In genomic region chr2:231058761-231059550, GRCh38 we compare ENCODE assay signal across 12 cellular contexts. TPM values are rescaled to one million over a fixed set of nuclear protein-coding genes. Genes with fewer than 3 reads are reported as not detected.
DNase-seq lines count a peak whose midpoint lies in the region; ATAC-seq and TF ChIP-seq lines count a peak whose summit lies in the region.
"Had no signal": no experiment of that assay in that cellular context is flagged by ENCODE, and none has a peak within 500 bp of the region (broad histone marks: within the 10 kb centered on the region; RNA-seq: fewer than 3 reads in every experiment).

No MANE protein-coding gene starts in this region.

- intact Hi-C loops in transverse colon (cut with DNase I; ENCODE audit: low total_unique reads): no loop called here
- intact Hi-C loops in left ventricle myocardium superior (cut with micrococcal nuclease): no loop called here

- in situ Hi-C loops in transverse colon (cut with MboI; ENCODE audit: low pct_ligation_motif_present in 1 of 4, low pct_unique_long_range_greater_than_20kb in 1 of 4, low sequenced_read_pairs in 3 of 4): no loop called here

- CTCF ChIA-PET in AG04449 (lab: Yijun Ruan, JAX): interaction anchor here (1.2 to 1.4 kb wide), 2 partner anchors 10 to 234 kb away, joined by 3 to 7 read pairs; no protein-coding TSS in a partner anchor

- POLR2A ChIA-PET in AG04449 (lab: Yijun Ruan, JAX): no interaction called here

- H3K9me3 Mint-ChIP-seq in brain: no peaks in the 10 kb centered on the region

- no peak for TF ChIP-seq CTCF in AG04449 (IDR thresholded peaks at IDR 0.05; ENCODE audit: insufficient read depth, low read length, missing control alignments)
- TF ChIP-seq CTCF in KMS-11 (conservative IDR thresholded peaks at IDR 0.05; ENCODE audit: low read depth, low read length): no peak
- no peak for TF ChIP-seq CTCF in brain (conservative IDR thresholded peaks at IDR 0.05)
- no peak for TF ChIP-seq CTCF in transverse colon (IDR thresholded peaks at IDR 0.05)

- peaks cover 65% of the 10 kb centered on the region for H3K79me2 ChIP-seq in KMS-11 (ENCODE audit: insufficient read depth, low read depth)

- peak overlapping the region; percentile 57 to 95 (median 77) for H3K27ac Mint-ChIP-seq in brain

- ATAC-seq in left ventricle myocardium superior: no peak
- ATAC-seq: mucosa of descending colon had no signal

- H3K9ac ChIP-seq in KMS-11: no peak overlapping the region

- no peak overlapping the region for H2AFZ ChIP-seq in KMS-11 (ENCODE audit: low read depth)

- H3K4me1 ChIP-seq in KMS-11 (ENCODE audit: low read depth, poor library complexity, severe bottlenecking): peaks cover 38% of the 10 kb centered on the region
- peaks cover 8 to 33% (median 25%) of the 10 kb centered on the region in 4 donors for H3K4me1 ChIP-seq in transverse colon

- no peak overlapping the region for H3K27ac ChIP-seq in KMS-11
- H3K27ac ChIP-seq in transverse colon: peak overlapping the region in 1 of 4 donors; percentile 1

- peaks cover 37% of the 10 kb centered on the region for H3K4me1 Mint-ChIP-seq in brain

- DNase-seq in AG04449 (ENCODE audit: low read depth, low spot score) (no peak), lung microvascular endothelial cell (ENCODE audit: low read depth in 2 of 2) (peak; percentile 50 to 55), activated gamma-delta T cell treated with Interleukin-2 at 50 U/mL for 16 hours (no peak), transverse colon (no peak), left ventricle myocardium superior (no peak), NCI-H226 (no peak)
- DNase-seq: activated CD4-positive, CD25-positive, alpha-beta regulatory T cell; effector CD4-positive, alpha-beta T cell; mucosa of descending colon; NCI-H446 had no signal

- no peak for TF ChIP-seq POLR2A in transverse colon (IDR thresholded peaks at IDR 0.05)

- WGBS in transverse colon (ENCODE audit: low coverage in 1 of 2), 2 donors: 78 to 84% methylated on average over 4 of the region's 4 CpGs

- peak overlapping the region; percentile 81 for H3K4me2 ChIP-seq in KMS-11

- H3K27me3 ChIP-seq in KMS-11 (ENCODE audit: insufficient read depth, low read depth) (no peaks in the 10 kb centered on the region), transverse colon (no peaks in the 10 kb centered on the region)

- peaks cover 14% of the 10 kb centered on the region for H3K27me3 Mint-ChIP-seq in brain

- H3K4me3 ChIP-seq in AG04449 (ENCODE audit: low read depth, low read length) (peak overlapping the region; percentile 16; the same call in 1 of the 2 replicates), KMS-11 (IDR thresholded peaks at IDR 0.05; ENCODE audit: insufficient read depth, low read depth, low read length) (no peak overlapping the region), transverse colon (no peak overlapping the region)
- H3K4me3 ChIP-seq: mucosa of descending colon had no signal

- no peaks in the 10 kb centered on the region; the same call in 1 of the 2 replicates for H3K36me3 ChIP-seq in KMS-11 (ENCODE audit: insufficient read depth)
- peaks cover 0 to 17% (median 7%) of the 10 kb centered on the region in 4 donors for H3K36me3 ChIP-seq in transverse colon

- no peak for TF ChIP-seq EP300 in transverse colon (IDR thresholded peaks at IDR 0.05; ENCODE audit: low read depth)

- no peaks in the 10 kb centered on the region for H3K9me3 ChIP-seq in transverse colon
- H3K9me3 ChIP-seq: mucosa of descending colon had no signal

- H3K4me3 Mint-ChIP-seq in brain: peak overlapping the region; percentile 92 to 100 (median 99)

- H3K36me3 Mint-ChIP-seq in brain: peaks cover 27% of the 10 kb centered on the region

- peaks cover 9% of the 10 kb centered on the region for H4K20me1 ChIP-seq in KMS-11 (ENCODE audit: insufficient read depth)

RNA-seq across cellular contexts. Expression of gene PSMD1, which starts 2.3 kb away (rescaled TPM):
- 71.2 TPM for polyA plus RNA-seq in brain (ENCODE audit: insufficient read depth, low read depth, low replicate concordance)
- total RNA-seq in lung microvascular endothelial cell (103 and 115 TPM in 2 replicates), transverse colon (10 to 100 TPM; 24.3 to 85.3 (median 74.7) TPM), left ventricle myocardium superior (73.4 TPM)

RNA-seq across cellular contexts. Expression of gene C2orf72, which starts 21.6 kb away (rescaled TPM):
- polyA plus RNA-seq in brain (ENCODE audit: insufficient read depth, low read depth, low replicate concordance): 14.1 TPM
- total RNA-seq in lung microvascular endothelial cell (2.0 and 3.4 TPM in 2 replicates), transverse colon (10 to 100 TPM; 15.9 to 52.7 (median 23.6) TPM), left ventricle myocardium superior (0.07 TPM)

Comparison
In these comparisons a context has a peak if more than half of its experiments do, and no peak if none do; other contexts are left out.
1. DNase-seq: peak in lung microvascular endothelial cell (2 of 2); none in AG04449 (single experiment), activated gamma-delta T cell treated with Interleukin-2 at 50 U/mL for 16 hours (single experiment), transverse colon (single experiment), left ventricle myocardium superior (single experiment) and NCI-H226 (single experiment).